ENCODE assay signal across 8 cellular contexts in the genomic region with DNA sequence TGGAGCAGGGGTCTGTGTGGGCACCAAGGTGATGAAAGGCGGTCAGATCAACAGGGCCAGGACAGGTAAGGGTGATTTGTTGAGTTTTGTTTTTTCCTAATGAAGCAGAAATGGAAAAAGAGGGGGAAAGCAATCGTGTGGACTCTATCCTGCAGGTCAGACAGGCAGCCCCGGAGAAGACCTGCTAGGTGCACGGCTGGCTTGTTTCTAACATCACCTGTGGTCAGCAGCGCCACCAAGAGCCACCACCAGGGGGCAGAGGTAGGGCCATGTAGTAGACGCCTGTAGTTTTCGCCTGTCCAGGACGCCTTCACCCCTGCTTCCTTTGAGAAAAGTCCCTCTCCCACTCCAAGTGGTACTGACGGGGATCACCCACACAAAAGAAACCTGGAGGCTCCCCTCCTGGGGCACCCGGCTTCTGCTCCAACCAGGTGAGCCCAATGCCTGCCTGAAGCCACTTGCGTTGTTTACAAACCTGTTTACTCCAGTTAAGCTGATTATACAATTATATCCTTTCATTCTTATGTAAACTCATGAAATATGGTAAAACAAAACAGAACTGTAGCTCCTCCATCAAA. TPM values are rescaled to one million over a fixed set of nuclear protein-coding genes. Genes with fewer than 3 reads are reported as not detected.
DNase-seq lines count a peak whose midpoint lies in the region; ATAC-seq and TF ChIP-seq lines count a peak whose summit lies in the region.

No MANE protein-coding gene starts in this region.

- peak overlapping the region in 3 of 59 donors; percentile 44 to 62 (median 48) for H3K27ac ChIP-seq in dorsolateral prefrontal cortex

- H3K27me3 Mint-ChIP-seq in activated CD4-positive, alpha-beta memory T cell treated with anti-CD3 and anti-CD28 coated beads for 36 hours, result peaks cover 3% of the 10 kb centered on the region

- peak; percentile 69 to 98 (median 94) for TF ChIP-seq CTCF in dorsolateral prefrontal cortex (IDR thresholded peaks at IDR 0.05 in 54 of 56, conservative IDR thresholded peaks at IDR 0.05 in 2 of 56; ENCODE audit: low read depth in 1 of 56, partially characterized antibody in 56 of 56)

- peaks cover 24% of the 10 kb centered on the region for H3K36me3 Mint-ChIP-seq in activated CD4-positive, alpha-beta memory T cell treated with anti-CD3 and anti-CD28 coated beads for 36 hours

- peaks cover 42% of the 10 kb centered on the region for H3K4me1 Mint-ChIP-seq in activated CD4-positive, alpha-beta memory T cell treated with anti-CD3 and anti-CD28 coated beads for 36 hours (ENCODE audit: low read depth)

- intact Hi-C loops in activated CD4-positive, alpha-beta memory T cell treated with anti-CD3 and anti-CD28 coated beads for 36 hours (cut with micrococcal nuclease), result loop anchor here (1.0 to 5.0 kb wide), 2 partner anchors 101 to 161 kb away; no protein-coding TSS in a partner anchor
- intact Hi-C loops in dorsolateral prefrontal cortex (cut with DNase I), result loop anchor here in 1 of 2 donors (2.0 kb wide), 1 partner anchor 160 kb away; no protein-coding TSS in a partner anchor

- H3K4me3 Mint-ChIP-seq in activated CD4-positive, alpha-beta memory T cell treated with anti-CD3 and anti-CD28 coated beads for 36 hours, result peak overlapping the region; percentile 4

- DNase-seq in COLO829 (ENCODE audit: low spot score), result peak; percentile 52
- peak; percentile 84 for DNase-seq in NCI-H748 (lab: John Stamatoyannopoulos, UW; ENCODE audit: unreplicated experiment)
- peak; percentile 89 for DNase-seq in activated CD4-positive, alpha-beta memory T cell treated with anti-CD3 and anti-CD28 coated beads for 36 hours
- peak; percentile 78 to 95 (median 86) for DNase-seq in dorsolateral prefrontal cortex
- DNase-seq in lung microvascular endothelial cell (ENCODE audit: low read depth in 2 of 2), result peak; percentile 80 to 82
- DNase-seq in stimulated activated CD8-positive, alpha-beta memory T cell treated with anti-CD3 and anti-CD28 coated beads, Interleukin-12 subunit alpha, Interleukin-12 subunit beta, amount 100 ng/mL, for 4 hours (ENCODE audit: low read depth), result peak; percentile 56

- H3K4me3 ChIP-seq in dorsolateral prefrontal cortex, result peak overlapping the region in 22 of 59 donors; percentile 3 to 45 (median 26)

- no peaks in the 10 kb centered on the region for H3K9me3 Mint-ChIP-seq in activated CD4-positive, alpha-beta memory T cell treated with anti-CD3 and anti-CD28 coated beads for 36 hours

- CTCF ChIA-PET in activated CD4-positive, alpha-beta memory T cell treated with anti-CD3 and anti-CD28 coated beads for 36 hours (lab: Charles Lee), result interaction anchor here (0.5 to 4.8 kb wide), 35 partner anchors 8 to 419 kb away, joined by 3 to 38 read pairs (median 5); a partner anchor contains a TSS

- POLR2A ChIA-PET in activated CD4-positive, alpha-beta memory T cell treated with anti-CD3 and anti-CD28 coated beads for 36 hours (lab: Charles Lee), result no interaction called here

- H3K27ac Mint-ChIP-seq in activated CD4-positive, alpha-beta memory T cell treated with anti-CD3 and anti-CD28 coated beads for 36 hours, result no peak overlapping the region

- ATAC-seq in HG02798 (IDR thresholded peaks at IDR 0.05; ENCODE audit: poor library complexity, unreplicated experiment) (peak; percentile 39), HG03460 (IDR thresholded peaks at IDR 0.05; ENCODE audit: unreplicated experiment) (no peak)

- H3K27me3 ChIP-seq in dorsolateral prefrontal cortex, result no peaks in the 10 kb centered on the region

RNA-seq across cellular contexts. Expression of a gene that starts 54.2 kb away (rescaled TPM):
- 10 to 100 TPM; 68.1 to 68.5 TPM for total RNA-seq in activated CD4-positive, alpha-beta memory T cell treated with anti-CD3 and anti-CD28 coated beads for 36 hours
- total RNA-seq in dorsolateral prefrontal cortex (100 to 1,000 TPM in 117 of 120 experiments, 10 to 100 TPM in 3; 93.3 to 297 (median 156) TPM), lung microvascular endothelial cell (108 and 190 TPM in 2 replicates)
